In the genomic region with DNA sequence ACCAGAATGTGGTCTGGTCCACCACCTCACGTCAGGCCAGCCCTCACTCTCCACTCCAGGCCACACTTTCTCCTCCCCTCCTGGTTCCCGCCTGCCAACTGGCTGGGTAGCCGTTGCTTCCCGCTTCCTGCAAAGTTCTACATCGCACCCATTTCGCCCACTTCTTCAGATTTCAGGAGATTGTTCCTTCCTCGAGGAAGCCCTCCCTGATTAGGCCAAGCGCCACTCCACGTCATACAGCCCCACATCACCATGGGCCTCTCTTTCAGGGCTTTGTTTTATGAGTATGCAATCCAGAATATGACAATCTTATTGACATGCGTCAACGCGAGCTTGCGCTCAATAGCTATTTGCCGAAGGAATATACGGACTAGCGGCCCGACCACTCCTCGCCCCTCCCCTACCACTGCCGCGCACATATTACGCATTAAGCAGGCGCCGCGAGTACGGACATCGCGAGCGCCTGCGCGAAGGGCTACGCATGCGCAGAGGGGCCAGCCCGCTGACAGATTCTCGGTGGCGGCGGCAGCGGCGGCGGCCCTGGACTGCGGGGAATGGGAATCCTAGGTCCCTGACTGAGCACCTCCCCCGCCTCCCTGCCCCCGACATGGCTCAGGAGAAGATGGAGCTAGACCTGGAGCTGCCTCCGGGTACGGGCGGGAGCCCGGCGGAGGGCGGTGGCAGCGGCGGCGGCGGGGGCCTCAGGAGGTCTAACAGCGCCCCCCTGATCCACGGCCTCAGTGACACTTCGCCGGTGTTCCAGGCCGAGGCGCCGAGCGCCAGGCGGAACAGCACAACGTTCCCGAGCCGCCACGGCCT, we compare ENCODE assay signal across 8 cellular contexts.
DNase-seq lines count a peak whose midpoint lies in the region; ATAC-seq, FAIRE-seq and TF ChIP-seq lines count a peak whose summit lies in the region.

No MANE protein-coding gene starts in this region.

- no peaks in the 10 kb centered on the region for H3K36me3 ChIP-seq in right atrium auricular region
- H3K36me3 ChIP-seq in psoas muscle (ENCODE audit: insufficient read depth in 1 of 2, low read depth in 1 of 2), result no peaks in the 10 kb centered on the region
- H3K36me3 ChIP-seq in uterus, result no peaks in the 10 kb centered on the region

- intact Hi-C loops in psoas muscle (cut with DNase I), result loop anchor here (10.0 kb wide), 2 partner anchors 75 to 115 kb away; partner anchors contain the start of gene PIP5K1B (in 1 of the 2)
- intact Hi-C loops in uterus (cut with DNase I; ENCODE audit: low total_unique reads), result no loop called here

- DNase-seq in GM12892 (ENCODE audit: insufficient read length) (peak; percentile 58), NCI-H1436 (lab: John Stamatoyannopoulos, UW) (peak; percentile 90), SW480 (ENCODE audit: low spot score) (peak; percentile 91), amygdala (lab: John Stamatoyannopoulos, UW) (peak; percentile 38 to 91 (median 85)), right atrium auricular region (ENCODE audit: low spot score) (peak; percentile 94), psoas muscle (peak; percentile 96 to 98), uterus (peak; percentile 94)

- peak in 1 of 2 donors; percentile 70 for TF ChIP-seq CTCF in right atrium auricular region (IDR thresholded peaks at IDR 0.05)
- peak; percentile 28 for TF ChIP-seq CTCF in psoas muscle (IDR thresholded peaks at IDR 0.05)
- peak; percentile 39 to 47 (median 41) for TF ChIP-seq CTCF in uterus (IDR thresholded peaks at IDR 0.05)

- WGBS in psoas muscle, 3 donors, result 0 to 1% (median 1%) methylated on average over 52 to 65 of the region's 65 CpGs

- TF ChIP-seq POLR2A in GM12892 (IDR thresholded peaks at IDR 0.05; ENCODE audit: low read depth, low read length) (peak; percentile 80), uterus (IDR thresholded peaks at IDR 0.05) (peak; percentile 55 to 93)

- H3K27ac ChIP-seq in right atrium auricular region, result peak overlapping the region; percentile 92 to 93
- H3K27ac ChIP-seq in psoas muscle, result peak overlapping the region; percentile 93
- H3K27ac ChIP-seq in uterus, result peak overlapping the region; percentile 92 to 95

- H3K9me3 ChIP-seq in right atrium auricular region (no peaks in the 10 kb centered on the region), psoas muscle (no peaks in the 10 kb centered on the region), uterus (no peaks in the 10 kb centered on the region)

- ATAC-seq in HG02840 (IDR thresholded peaks at IDR 0.05; ENCODE audit: low FRiP score, unreplicated experiment), result peak; percentile 90
- ATAC-seq in psoas muscle, result peak; percentile 91 to 96 (median 95)

- FAIRE-seq in GM12892 (lab: Jason Lieb, UNC), result peak; percentile 96

- H3K4me3 ChIP-seq in right atrium auricular region (peak overlapping the region; percentile 73 to 74), psoas muscle (peak overlapping the region; percentile 77), uterus (peak overlapping the region; percentile 78 to 83)

- H3K4me1 ChIP-seq in right atrium auricular region, result peaks cover 0 to 61% of the 10 kb centered on the region in 2 donors
- peaks cover 45% of the 10 kb centered on the region for H3K4me1 ChIP-seq in psoas muscle
- peaks cover 5 to 8% of the 10 kb centered on the region in 2 donors for H3K4me1 ChIP-seq in uterus

- H3K27me3 ChIP-seq in right atrium auricular region, result no peaks in the 10 kb centered on the region
- no peaks in the 10 kb centered on the region for H3K27me3 ChIP-seq in psoas muscle (ENCODE audit: insufficient read depth in 3 of 3, low read length in 2 of 3)
- no peaks in the 10 kb centered on the region for H3K27me3 ChIP-seq in uterus

Comparison
In these comparisons a context has a peak if more than half of its experiments do, and no peak if none do; other contexts are left out.
1. Peak in every context shown above with its lines: DNase-seq, ATAC-seq, H3K4me3 ChIP-seq and H3K27ac ChIP-seq.